In the genomic region with DNA sequence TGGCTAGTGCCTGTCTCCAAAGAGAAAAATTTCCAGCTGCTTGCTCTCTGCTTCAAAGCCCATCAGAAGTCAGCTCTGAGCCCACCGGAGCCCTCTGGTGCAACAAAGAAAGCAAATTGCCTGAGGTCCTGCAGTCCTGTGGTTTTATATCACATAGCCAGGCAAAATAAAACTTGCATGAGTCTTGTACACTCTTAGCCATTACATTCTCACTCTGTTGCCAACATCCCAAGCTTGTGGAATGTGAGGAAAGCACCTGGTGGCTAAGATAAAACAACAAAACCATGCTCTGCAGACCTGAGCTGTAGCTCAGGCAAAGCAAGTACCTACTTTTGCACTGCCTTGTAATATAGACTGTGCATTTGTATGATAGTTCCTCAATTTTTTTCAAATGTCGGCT, we compare ENCODE assay signal across 14 cellular contexts.
DNase-seq lines count a peak whose midpoint lies in the region; ATAC-seq and TF ChIP-seq lines count a peak whose summit lies in the region.
"Had no signal": no experiment of that assay in that cellular context is flagged by ENCODE, and none has a peak within 500 bp of the region (broad histone marks: within the 10 kb centered on the region; RNA-seq: fewer than 3 reads in every experiment).

No MANE protein-coding gene starts in this region.

- H3K27ac ChIP-seq in mammary epithelial cell (ENCODE audit: insufficient read depth, low read depth, low read length) = no peak overlapping the region
- H3K27ac ChIP-seq: 22Rv1 had no signal

- intact Hi-C loops in mammary epithelial cell (cut with micrococcal nuclease) = no loop called here
- intact Hi-C loops in MCF 10A (cut with micrococcal nuclease) = no loop called here

- no peaks in the 10 kb centered on the region for H4K20me1 ChIP-seq in mammary epithelial cell (ENCODE audit: insufficient read depth, low read length)

- BruUV-seq in mammary epithelial cell (replicated peaks; lab: Mats Ljungman, UMichigan) = no TSS peak
- BruUV-seq in MCF 10A (replicated peaks; lab: Mats Ljungman, UMichigan) = no TSS peak

- H3K27me3 Mint-ChIP-seq in MCF 10A (ENCODE audit: insufficient read depth, unreplicated experiment) = no peaks in the 10 kb centered on the region

- H3K36me3 ChIP-seq in mammary epithelial cell (ENCODE audit: insufficient read depth, low read length) = no peaks in the 10 kb centered on the region

- no peak overlapping the region for H3K4me2 ChIP-seq in mammary epithelial cell (ENCODE audit: insufficient read depth, low read depth, low read length)

- no peaks in the 10 kb centered on the region for H3K36me3 Mint-ChIP-seq in MCF 10A (ENCODE audit: insufficient read depth, unreplicated experiment)
- H3K36me3 Mint-ChIP-seq: CD14-positive monocyte; CD8-positive, alpha-beta T cell had no signal

- WGBS in mammary epithelial cell (ENCODE audit: low coverage, missing lambda C conversion rate) = 61% methylated on average over 2 of the region's 2 CpGs

- CTCF ChIA-PET in mammary epithelial cell (lab: Charles Lee; ENCODE audit: low non-redundant PET) = no interaction called here
- CTCF ChIA-PET in MCF 10A (lab: Yijun Ruan, JAX) = interaction anchor here (0.6 to 1.6 kb wide), 3 partner anchors 10 to 421 kb away, joined by 3 to 4 read pairs (median 4); no protein-coding TSS in a partner anchor

- no peak overlapping the region for H3K4me3 Mint-ChIP-seq in MCF 10A (ENCODE audit: unreplicated experiment)
- H3K4me3 Mint-ChIP-seq: CD14-positive monocyte; CD8-positive, alpha-beta T cell had no signal

- H3K27me3 ChIP-seq in mammary epithelial cell (ENCODE audit: insufficient read depth, low read length) = no peaks in the 10 kb centered on the region

- H3K9ac ChIP-seq in mammary epithelial cell (ENCODE audit: insufficient read depth, low read length) = no peak overlapping the region

- H3K27ac Mint-ChIP-seq in MCF 10A (ENCODE audit: low read depth, unreplicated experiment) = no peak overlapping the region
- H3K27ac Mint-ChIP-seq: CD14-positive monocyte; CD8-positive, alpha-beta T cell had no signal

- no peaks in the 10 kb centered on the region for H3K4me1 ChIP-seq in mammary epithelial cell (ENCODE audit: insufficient read depth, low read length)

- peaks cover 3% of the 10 kb centered on the region for H3K9me3 ChIP-seq in mammary epithelial cell (replicated peaks; ENCODE audit: insufficient read depth, low read length)

- TF ChIP-seq CTCF in mammary epithelial cell (conservative IDR thresholded peaks at IDR 0.05 in 1 of 2, IDR thresholded peaks at IDR 0.05 in 1 of 2; ENCODE audit: extremely low read depth in 1 of 2, insufficient read depth in 1 of 2, low read depth in 1 of 2, low read length in 2 of 2) (no peak), MCF 10A (IDR thresholded peaks at IDR 0.05; ENCODE audit: unreplicated experiment) (no peak), astrocyte of the spinal cord (IDR thresholded peaks at IDR 0.05; ENCODE audit: low read depth, low read length) (no peak)

- H2AFZ ChIP-seq in mammary epithelial cell (ENCODE audit: low read depth, low read length) = no peak overlapping the region

- peaks cover 3% of the 10 kb centered on the region for H3K4me1 Mint-ChIP-seq in MCF 10A (ENCODE audit: insufficient read depth, unreplicated experiment)

- H3K9me3 Mint-ChIP-seq in MCF 10A (ENCODE audit: unreplicated experiment) = peaks cover 8% of the 10 kb centered on the region

- in situ Hi-C loops in mammary epithelial cell (cut with MboI; ENCODE audit: low sequenced_read_pairs in 2 of 2) (no loop called here), astrocyte of the spinal cord (cut with HindIII; ENCODE audit: low sequenced_read_pairs) (no loop called here)

- H3K4me3 ChIP-seq in mammary epithelial cell (replicated peaks in 1 of 3; ENCODE audit: insufficient read depth in 1 of 3, low read depth in 2 of 3, low read length in 3 of 3) (no peak overlapping the region), astrocyte of the spinal cord (ENCODE audit: low read depth, low read length) (no peak overlapping the region)

- no peak for ATAC-seq in GM18868 (IDR thresholded peaks at IDR 0.05; ENCODE audit: unreplicated experiment)
- ATAC-seq: CD8-positive, alpha-beta T cell had no signal

- POLR2A ChIA-PET in MCF 10A (lab: Yijun Ruan, JAX) = no interaction called here

- dilution Hi-C loops in mammary epithelial cell (cut with HindIII; ENCODE audit: low sequenced_read_pairs) = no loop called here

- no peaks in the 10 kb centered on the region for H3K79me2 ChIP-seq in mammary epithelial cell (ENCODE audit: insufficient read depth, low read length)

- DNase-seq in mammary epithelial cell = peak; percentile 67
- no peak for DNase-seq in MCF 10A (ENCODE audit: unreplicated experiment)
- peak; percentile 37 for DNase-seq in astrocyte of the spinal cord (ENCODE audit: low read depth, low spot score)
- DNase-seq in kidney tubule cell (ENCODE audit: low spot score) = peak; percentile 14
- no peak for DNase-seq in T1000 (lab: John Stamatoyannopoulos, UW)
- DNase-seq in NCI-H1417 treated with DMSO at 0.1 percent for 48 hours (lab: John Stamatoyannopoulos, UW) = no peak
- DNase-seq: CD8-positive, alpha-beta T cell; COR-L47; DND-41; GDM1; HCEC 1CT had no signal

Comparison
In these comparisons a context has a peak if more than half of its experiments do, and no peak if none do; other contexts are left out.
1. DNase-seq: peak in mammary epithelial cell (single experiment), astrocyte of the spinal cord (single experiment) and kidney tubule cell (single experiment); none in MCF 10A (single experiment), T1000 (single experiment) and NCI-H1417 treated with DMSO at 0.1 percent for 48 hours (single experiment).